Comparison of ENCODE assay signal across 1 cellular context in genomic region chrY:12421788-12422124, GRCh38.
TF ChIP-seq lines count a peak whose summit lies in the region.

No MANE protein-coding gene starts in this region.

TF ChIP-seq in GM23338, 12 proteins besides CTCF, POLR2A, EP300 and RAD21 (continued from another document):
- TF ChIP-seq, protein P1, sequence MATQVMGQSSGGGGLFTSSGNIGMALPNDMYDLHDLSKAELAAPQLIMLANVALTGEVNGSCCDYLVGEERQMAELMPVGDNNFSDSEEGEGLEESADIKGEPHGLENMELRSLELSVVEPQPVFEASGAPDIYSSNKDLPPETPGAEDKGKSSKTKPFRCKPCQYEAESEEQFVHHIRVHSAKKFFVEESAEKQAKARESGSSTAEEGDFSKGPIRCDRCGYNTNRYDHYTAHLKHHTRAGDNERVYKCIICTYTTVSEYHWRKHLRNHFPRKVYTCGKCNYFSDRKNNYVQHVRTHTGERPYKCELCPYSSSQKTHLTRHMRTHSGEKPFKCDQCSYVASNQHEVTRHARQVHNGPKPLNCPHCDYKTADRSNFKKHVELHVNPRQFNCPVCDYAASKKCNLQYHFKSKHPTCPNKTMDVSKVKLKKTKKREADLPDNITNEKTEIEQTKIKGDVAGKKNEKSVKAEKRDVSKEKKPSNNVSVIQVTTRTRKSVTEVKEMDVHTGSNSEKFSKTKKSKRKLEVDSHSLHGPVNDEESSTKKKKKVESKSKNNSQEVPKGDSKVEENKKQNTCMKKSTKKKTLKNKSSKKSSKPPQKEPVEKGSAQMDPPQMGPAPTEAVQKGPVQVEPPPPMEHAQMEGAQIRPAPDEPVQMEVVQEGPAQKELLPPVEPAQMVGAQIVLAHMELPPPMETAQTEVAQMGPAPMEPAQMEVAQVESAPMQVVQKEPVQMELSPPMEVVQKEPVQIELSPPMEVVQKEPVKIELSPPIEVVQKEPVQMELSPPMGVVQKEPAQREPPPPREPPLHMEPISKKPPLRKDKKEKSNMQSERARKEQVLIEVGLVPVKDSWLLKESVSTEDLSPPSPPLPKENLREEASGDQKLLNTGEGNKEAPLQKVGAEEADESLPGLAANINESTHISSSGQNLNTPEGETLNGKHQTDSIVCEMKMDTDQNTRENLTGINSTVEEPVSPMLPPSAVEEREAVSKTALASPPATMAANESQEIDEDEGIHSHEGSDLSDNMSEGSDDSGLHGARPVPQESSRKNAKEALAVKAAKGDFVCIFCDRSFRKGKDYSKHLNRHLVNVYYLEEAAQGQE (IDR thresholded peaks at IDR 0.05; ENCODE audit: unreplicated experiment), result no peak
- TF ChIP-seq POLR2AphosphoS5 (IDR thresholded peaks at IDR 0.05; ENCODE audit: low read depth), result no peak
- no peak for TF ChIP-seq CREB1 (CRISPR knock-in tag; IDR thresholded peaks at IDR 0.05; ENCODE audit: low read depth)
- no peak for TF ChIP-seq ZNF331 (CRISPR knock-in tag; IDR thresholded peaks at IDR 0.05; ENCODE audit: low read depth)
- TF ChIP-seq STAT1 (IDR thresholded peaks at IDR 0.05; ENCODE audit: unreplicated experiment), result no peak
